2 cellular contexts compared by ENCODE assay signal in genomic region chr2:170703776-170704476, GRCh38.
TF ChIP-seq lines count a peak whose summit lies in the region.

No MANE protein-coding gene starts in this region.

TF ChIP-seq in GM23338, 12 proteins besides CTCF, POLR2A, EP300 and RAD21:
- TF ChIP-seq EZH2phosphoT487 (IDR thresholded peaks at IDR 0.05; ENCODE audit: unreplicated experiment): no peak
- no peak for TF ChIP-seq POLR2AphosphoS5 (IDR thresholded peaks at IDR 0.05; ENCODE audit: low read depth)
- no peak for TF ChIP-seq ZNF462 (CRISPR knock-in tag; IDR thresholded peaks at IDR 0.05)
- no peak for TF ChIP-seq JUNB (IDR thresholded peaks at IDR 0.05; ENCODE audit: unreplicated experiment)
- TF ChIP-seq EZH2 (IDR thresholded peaks at IDR 0.05; ENCODE audit: low read depth, unreplicated experiment): no peak
- TF ChIP-seq NANOG (IDR thresholded peaks at IDR 0.05; ENCODE audit: borderline replicate concordance): no peak
- no peak for TF ChIP-seq CREB1 (CRISPR knock-in tag; IDR thresholded peaks at IDR 0.05; ENCODE audit: low read depth)
- TF ChIP-seq, protein P1, sequence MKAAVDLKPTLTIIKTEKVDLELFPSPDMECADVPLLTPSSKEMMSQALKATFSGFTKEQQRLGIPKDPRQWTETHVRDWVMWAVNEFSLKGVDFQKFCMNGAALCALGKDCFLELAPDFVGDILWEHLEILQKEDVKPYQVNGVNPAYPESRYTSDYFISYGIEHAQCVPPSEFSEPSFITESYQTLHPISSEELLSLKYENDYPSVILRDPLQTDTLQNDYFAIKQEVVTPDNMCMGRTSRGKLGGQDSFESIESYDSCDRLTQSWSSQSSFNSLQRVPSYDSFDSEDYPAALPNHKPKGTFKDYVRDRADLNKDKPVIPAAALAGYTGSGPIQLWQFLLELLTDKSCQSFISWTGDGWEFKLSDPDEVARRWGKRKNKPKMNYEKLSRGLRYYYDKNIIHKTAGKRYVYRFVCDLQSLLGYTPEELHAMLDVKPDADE (IDR thresholded peaks at IDR 0.05): no peak
- TF ChIP-seq ZNF331 (CRISPR knock-in tag; IDR thresholded peaks at IDR 0.05; ENCODE audit: low read depth): no peak
- TF ChIP-seq REST (IDR thresholded peaks at IDR 0.05; ENCODE audit: unreplicated experiment): no peak
- no peak for TF ChIP-seq ZNF114 (CRISPR knock-in tag; IDR thresholded peaks at IDR 0.05)
- no peak for TF ChIP-seq STAT1 (IDR thresholded peaks at IDR 0.05; ENCODE audit: unreplicated experiment)

TF ChIP-seq in K562, 482 proteins besides CTCF, POLR2A, EP300 and RAD21:
- peak; percentile 67; the same call in 1 of the 2 replicates for TF ChIP-seq SPI1 (IDR thresholded peaks at IDR 0.05; ENCODE audit: borderline replicate concordance, low read depth, low read length)
- TF ChIP-seq ZFP91 (CRISPR knock-in tag; IDR thresholded peaks at IDR 0.05): no peak
- TF ChIP-seq ZNF197 (CRISPR knock-in tag; IDR thresholded peaks at IDR 0.05; ENCODE audit: low read depth): no peak
- no peak for TF ChIP-seq RREB1 (CRISPR knock-in tag; IDR thresholded peaks at IDR 0.05)
- TF ChIP-seq ZNF282 (CRISPR knock-in tag; IDR thresholded peaks at IDR 0.05): no peak
- no peak for TF ChIP-seq TBP (optimal IDR thresholded peaks at IDR 0.05; ENCODE audit: low read depth, low read length)
- TF ChIP-seq, protein P2, sequence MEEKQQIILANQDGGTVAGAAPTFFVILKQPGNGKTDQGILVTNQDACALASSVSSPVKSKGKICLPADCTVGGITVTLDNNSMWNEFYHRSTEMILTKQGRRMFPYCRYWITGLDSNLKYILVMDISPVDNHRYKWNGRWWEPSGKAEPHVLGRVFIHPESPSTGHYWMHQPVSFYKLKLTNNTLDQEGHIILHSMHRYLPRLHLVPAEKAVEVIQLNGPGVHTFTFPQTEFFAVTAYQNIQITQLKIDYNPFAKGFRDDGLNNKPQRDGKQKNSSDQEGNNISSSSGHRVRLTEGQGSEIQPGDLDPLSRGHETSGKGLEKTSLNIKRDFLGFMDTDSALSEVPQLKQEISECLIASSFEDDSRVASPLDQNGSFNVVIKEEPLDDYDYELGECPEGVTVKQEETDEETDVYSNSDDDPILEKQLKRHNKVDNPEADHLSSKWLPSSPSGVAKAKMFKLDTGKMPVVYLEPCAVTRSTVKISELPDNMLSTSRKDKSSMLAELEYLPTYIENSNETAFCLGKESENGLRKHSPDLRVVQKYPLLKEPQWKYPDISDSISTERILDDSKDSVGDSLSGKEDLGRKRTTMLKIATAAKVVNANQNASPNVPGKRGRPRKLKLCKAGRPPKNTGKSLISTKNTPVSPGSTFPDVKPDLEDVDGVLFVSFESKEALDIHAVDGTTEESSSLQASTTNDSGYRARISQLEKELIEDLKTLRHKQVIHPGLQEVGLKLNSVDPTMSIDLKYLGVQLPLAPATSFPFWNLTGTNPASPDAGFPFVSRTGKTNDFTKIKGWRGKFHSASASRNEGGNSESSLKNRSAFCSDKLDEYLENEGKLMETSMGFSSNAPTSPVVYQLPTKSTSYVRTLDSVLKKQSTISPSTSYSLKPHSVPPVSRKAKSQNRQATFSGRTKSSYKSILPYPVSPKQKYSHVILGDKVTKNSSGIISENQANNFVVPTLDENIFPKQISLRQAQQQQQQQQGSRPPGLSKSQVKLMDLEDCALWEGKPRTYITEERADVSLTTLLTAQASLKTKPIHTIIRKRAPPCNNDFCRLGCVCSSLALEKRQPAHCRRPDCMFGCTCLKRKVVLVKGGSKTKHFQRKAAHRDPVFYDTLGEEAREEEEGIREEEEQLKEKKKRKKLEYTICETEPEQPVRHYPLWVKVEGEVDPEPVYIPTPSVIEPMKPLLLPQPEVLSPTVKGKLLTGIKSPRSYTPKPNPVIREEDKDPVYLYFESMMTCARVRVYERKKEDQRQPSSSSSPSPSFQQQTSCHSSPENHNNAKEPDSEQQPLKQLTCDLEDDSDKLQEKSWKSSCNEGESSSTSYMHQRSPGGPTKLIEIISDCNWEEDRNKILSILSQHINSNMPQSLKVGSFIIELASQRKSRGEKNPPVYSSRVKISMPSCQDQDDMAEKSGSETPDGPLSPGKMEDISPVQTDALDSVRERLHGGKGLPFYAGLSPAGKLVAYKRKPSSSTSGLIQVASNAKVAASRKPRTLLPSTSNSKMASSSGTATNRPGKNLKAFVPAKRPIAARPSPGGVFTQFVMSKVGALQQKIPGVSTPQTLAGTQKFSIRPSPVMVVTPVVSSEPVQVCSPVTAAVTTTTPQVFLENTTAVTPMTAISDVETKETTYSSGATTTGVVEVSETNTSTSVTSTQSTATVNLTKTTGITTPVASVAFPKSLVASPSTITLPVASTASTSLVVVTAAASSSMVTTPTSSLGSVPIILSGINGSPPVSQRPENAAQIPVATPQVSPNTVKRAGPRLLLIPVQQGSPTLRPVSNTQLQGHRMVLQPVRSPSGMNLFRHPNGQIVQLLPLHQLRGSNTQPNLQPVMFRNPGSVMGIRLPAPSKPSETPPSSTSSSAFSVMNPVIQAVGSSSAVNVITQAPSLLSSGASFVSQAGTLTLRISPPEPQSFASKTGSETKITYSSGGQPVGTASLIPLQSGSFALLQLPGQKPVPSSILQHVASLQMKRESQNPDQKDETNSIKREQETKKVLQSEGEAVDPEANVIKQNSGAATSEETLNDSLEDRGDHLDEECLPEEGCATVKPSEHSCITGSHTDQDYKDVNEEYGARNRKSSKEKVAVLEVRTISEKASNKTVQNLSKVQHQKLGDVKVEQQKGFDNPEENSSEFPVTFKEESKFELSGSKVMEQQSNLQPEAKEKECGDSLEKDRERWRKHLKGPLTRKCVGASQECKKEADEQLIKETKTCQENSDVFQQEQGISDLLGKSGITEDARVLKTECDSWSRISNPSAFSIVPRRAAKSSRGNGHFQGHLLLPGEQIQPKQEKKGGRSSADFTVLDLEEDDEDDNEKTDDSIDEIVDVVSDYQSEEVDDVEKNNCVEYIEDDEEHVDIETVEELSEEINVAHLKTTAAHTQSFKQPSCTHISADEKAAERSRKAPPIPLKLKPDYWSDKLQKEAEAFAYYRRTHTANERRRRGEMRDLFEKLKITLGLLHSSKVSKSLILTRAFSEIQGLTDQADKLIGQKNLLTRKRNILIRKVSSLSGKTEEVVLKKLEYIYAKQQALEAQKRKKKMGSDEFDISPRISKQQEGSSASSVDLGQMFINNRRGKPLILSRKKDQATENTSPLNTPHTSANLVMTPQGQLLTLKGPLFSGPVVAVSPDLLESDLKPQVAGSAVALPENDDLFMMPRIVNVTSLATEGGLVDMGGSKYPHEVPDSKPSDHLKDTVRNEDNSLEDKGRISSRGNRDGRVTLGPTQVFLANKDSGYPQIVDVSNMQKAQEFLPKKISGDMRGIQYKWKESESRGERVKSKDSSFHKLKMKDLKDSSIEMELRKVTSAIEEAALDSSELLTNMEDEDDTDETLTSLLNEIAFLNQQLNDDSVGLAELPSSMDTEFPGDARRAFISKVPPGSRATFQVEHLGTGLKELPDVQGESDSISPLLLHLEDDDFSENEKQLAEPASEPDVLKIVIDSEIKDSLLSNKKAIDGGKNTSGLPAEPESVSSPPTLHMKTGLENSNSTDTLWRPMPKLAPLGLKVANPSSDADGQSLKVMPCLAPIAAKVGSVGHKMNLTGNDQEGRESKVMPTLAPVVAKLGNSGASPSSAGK (IDR thresholded peaks at IDR 0.05): no peak
- no peak for TF ChIP-seq SIRT6 (IDR thresholded peaks at IDR 0.05; ENCODE audit: low read depth, low read length)
- TF ChIP-seq POLR3G (IDR thresholded peaks at IDR 0.05; ENCODE audit: extremely low read depth, insufficient read length, insufficient replicate concordance): no peak
